In the genomic region with DNA sequence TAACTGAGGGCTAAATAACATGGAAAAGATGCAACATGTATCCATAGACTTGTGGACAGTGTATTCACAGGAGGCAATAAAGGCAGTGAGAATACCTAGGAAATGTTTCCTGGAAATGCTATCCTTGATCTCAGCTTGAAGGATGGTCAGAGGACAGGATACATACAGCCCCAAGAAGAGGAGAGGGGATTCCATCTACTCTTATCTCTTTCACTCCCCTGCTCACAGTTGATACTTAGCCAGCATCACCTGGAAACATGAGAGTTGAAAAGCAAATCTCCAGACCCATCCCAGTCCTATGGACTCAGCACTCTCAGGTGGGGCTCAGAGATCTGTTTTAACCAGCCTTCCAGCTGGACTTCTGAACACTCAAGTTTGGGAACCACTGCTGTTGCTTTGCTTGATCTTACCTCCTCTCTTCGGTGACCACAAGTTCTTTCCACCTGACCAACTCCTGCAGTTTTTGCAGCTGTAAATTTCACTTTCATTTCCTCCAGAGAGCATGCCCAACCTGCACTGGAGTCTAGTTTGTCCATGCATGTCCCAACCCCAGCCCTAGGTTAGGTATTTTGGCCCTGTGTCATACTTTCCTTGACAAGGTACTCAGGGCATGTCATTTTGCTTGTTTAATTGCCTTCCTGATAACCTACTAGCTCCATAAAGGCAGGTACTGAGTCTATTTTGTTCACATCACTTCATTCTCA, we compare ENCODE assay signal across 7 cellular contexts. TPM values are rescaled to one million over a fixed set of nuclear protein-coding genes. Genes with fewer than 3 reads are reported as not detected.
DNase-seq lines count a peak whose midpoint lies in the region; ATAC-seq and TF ChIP-seq lines count a peak whose summit lies in the region.

No MANE protein-coding gene starts in this region.

- peak overlapping the region; percentile 40 for H3K4me3 Mint-ChIP-seq in natural killer cell treated with Interleukin-12 subunit alpha and Interleukin-12 subunit beta and Interleukin-15 and Interleukin-18, amount 100 ng/mL, for 72 hours

- TF ChIP-seq CTCF in RWPE1 (conservative IDR thresholded peaks at IDR 0.05; ENCODE audit: low read depth) = no peak
- TF ChIP-seq CTCF in vagina (IDR thresholded peaks at IDR 0.05) = no peak

- CTCF ChIA-PET in RWPE1 (lab: Yijun Ruan, JAX) = interaction anchor here (0.6 to 1.2 kb wide), 2 partner anchors 10 to 126 kb away, joined by 3 to 4 read pairs; no protein-coding TSS in a partner anchor

- H3K9me3 ChIP-seq in vagina = no peaks in the 10 kb centered on the region

- no peak overlapping the region for H3K4me3 ChIP-seq in vagina

- DNase-seq in RWPE1 (ENCODE audit: low spot score) (no peak), vagina (ENCODE audit: extremely low spot score in 2 of 2) (no peak), cardiac septum (ENCODE audit: low spot score) (no peak), MV-4-11 (lab: John Stamatoyannopoulos, UW) (no peak)
- no peak for DNase-seq in natural killer cell treated with Interleukin-12 subunit alpha and Interleukin-12 subunit beta and Interleukin-15 and Interleukin-18, amount 100 ng/mL, for 72 hours (ENCODE audit: low spot score)

- H3K27me3 Mint-ChIP-seq in natural killer cell treated with Interleukin-12 subunit alpha and Interleukin-12 subunit beta and Interleukin-15 and Interleukin-18, amount 100 ng/mL, for 72 hours = no peaks in the 10 kb centered on the region

- ATAC-seq in GM19025 (IDR thresholded peaks at IDR 0.05; ENCODE audit: low read depth, unreplicated experiment) (peak; percentile 95), HG02763 (IDR thresholded peaks at IDR 0.05; ENCODE audit: unreplicated experiment) (peak; percentile 94)
- ATAC-seq in natural killer cell treated with Interleukin-12 subunit alpha and Interleukin-12 subunit beta and Interleukin-15 and Interleukin-18, amount 100 ng/mL, for 72 hours = peak; percentile 52 to 70

- H3K36me3 ChIP-seq in vagina = no peaks in the 10 kb centered on the region

- H3K36me3 Mint-ChIP-seq in natural killer cell treated with Interleukin-12 subunit alpha and Interleukin-12 subunit beta and Interleukin-15 and Interleukin-18, amount 100 ng/mL, for 72 hours = peaks cover 5% of the 10 kb centered on the region

- no peak for TF ChIP-seq POLR2A in vagina (IDR thresholded peaks at IDR 0.05)

- POLR2A ChIA-PET in RWPE1 (lab: Yijun Ruan, JAX; ENCODE audit: low non-redundant PET) = no interaction called here

- H3K9me3 Mint-ChIP-seq in natural killer cell treated with Interleukin-12 subunit alpha and Interleukin-12 subunit beta and Interleukin-15 and Interleukin-18, amount 100 ng/mL, for 72 hours = no peaks in the 10 kb centered on the region

- intact Hi-C loops in vagina (cut with DNase I) = no loop called here
- intact Hi-C loops in cardiac septum (cut with DNase I) = loop anchor here (10.0 kb wide), 1 partner anchor 219 kb away; a partner anchor contains a TSS

- H3K27ac ChIP-seq in RWPE1 = peak overlapping the region; percentile 41; the same call in 1 of the 2 replicates
- no peak overlapping the region for H3K27ac ChIP-seq in vagina

- peaks cover 54% of the 10 kb centered on the region for H3K4me1 ChIP-seq in vagina

- peaks cover 20 to 33% of the 10 kb centered on the region in 2 donors for H3K4me1 Mint-ChIP-seq in natural killer cell treated with Interleukin-12 subunit alpha and Interleukin-12 subunit beta and Interleukin-15 and Interleukin-18, amount 100 ng/mL, for 72 hours (ENCODE audit: low read depth in 2 of 2)

- H3K27ac Mint-ChIP-seq in natural killer cell treated with Interleukin-12 subunit alpha and Interleukin-12 subunit beta and Interleukin-15 and Interleukin-18, amount 100 ng/mL, for 72 hours = no peak overlapping the region

- H3K27me3 ChIP-seq in vagina = no peaks in the 10 kb centered on the region

RNA-seq across cellular contexts. Expression of a gene that starts 10.4 kb away (rescaled TPM):
- total RNA-seq in natural killer cell treated with Interleukin-12 subunit alpha and Interleukin-12 subunit beta and Interleukin-15 and Interleukin-18, amount 100 ng/mL, for 72 hours = 10 to 100 TPM; 11.5 to 23.7 TPM
- total RNA-seq in vagina = 38.8 TPM
- 40.6 TPM for total RNA-seq in cardiac septum
